In genomic region chr3:134794950-134795775, GRCh38 we compare ENCODE assay signal across 1 cellular context.
TF ChIP-seq lines count a peak whose summit lies in the region.

TSS of gene EPHB1 (plus strand) at chr3:134795260.

TF ChIP-seq in H1, 55 proteins besides CTCF, POLR2A, EP300 and RAD21 (continued from another document):
- TF ChIP-seq CHD7 (IDR thresholded peaks at IDR 0.05; ENCODE audit: insufficient replicate concordance, low read length) (no peak), E2F6 (IDR thresholded peaks at IDR 0.05) (peak; percentile 34; the same call in 1 of the 2 replicates), SP1 (IDR thresholded peaks at IDR 0.05; ENCODE audit: low read depth, low read length) (peak; percentile 48; the same call in 1 of the 2 replicates), TAF1 (IDR thresholded peaks at IDR 0.05; ENCODE audit: low read depth, low read length) (peak; percentile 92), KDM4A (IDR thresholded peaks at IDR 0.05; ENCODE audit: low read depth, low read length, severe bottlenecking) (peak; percentile 26), MAX (IDR thresholded peaks at IDR 0.05) (peak; percentile 60), HDAC2 (IDR thresholded peaks at IDR 0.05; ENCODE audit: borderline replicate concordance in 1 of 2, low read depth in 2 of 2, low read length in 2 of 2) (peak; percentile 96 to 98), BACH1 (IDR thresholded peaks at IDR 0.05; ENCODE audit: low read length) (peak; percentile 94), GABPA (IDR thresholded peaks at IDR 0.05; ENCODE audit: borderline replicate concordance, insufficient read depth, low read length) (peak; percentile 55; the same call in 1 of the 2 replicates), KDM1A (IDR thresholded peaks at IDR 0.05; ENCODE audit: borderline replicate concordance, low read length) (peak; percentile 27; the same call in 1 of the 2 replicates), SUZ12 (IDR thresholded peaks at IDR 0.05; ENCODE audit: low read length) (peak; percentile 56; the same call in 1 of the 2 replicates), RBBP5 (IDR thresholded peaks at IDR 0.05; ENCODE audit: borderline replicate concordance, low read depth, low read length) (peak; percentile 60; the same call in 1 of the 2 replicates), CREB1 (IDR thresholded peaks at IDR 0.05) (peak; percentile 46; the same call in 1 of the 2 replicates), TBP (IDR thresholded peaks at IDR 0.05; ENCODE audit: low read depth, low read length) (peak; percentile 87), GTF2F1 (IDR thresholded peaks at IDR 0.05; ENCODE audit: borderline replicate concordance, low read depth, low read length) (no peak), YY1 (IDR thresholded peaks at IDR 0.05; ENCODE audit: low read depth, low read length) (0 out of 2 replicates have a peak, but pooled peaks have one; percentile 9), SIRT6 (IDR thresholded peaks at IDR 0.05; ENCODE audit: low read length) (no peak), MAFK (IDR thresholded peaks at IDR 0.05; ENCODE audit: low read depth, low read length) (no peak), RNF2 (IDR thresholded peaks at IDR 0.05; ENCODE audit: borderline replicate concordance, low read depth, low read length, missing control alignments, poor library complexity, severe bottlenecking) (peak; percentile 39)
